28 cellular contexts compared by ENCODE assay signal in genomic region chr14:99916091-99916383, GRCh38.
"Had no signal": no experiment of that assay in that cellular context is flagged by ENCODE, and none has a peak within 500 bp of the region (broad histone marks: within the 10 kb centered on the region; RNA-seq: fewer than 3 reads in every experiment).

No MANE protein-coding gene starts in this region.

- H3K4me3 Mint-ChIP-seq: dendritic cell treated with granulocyte-macrophage colony-stimulating factor and Interleukin-4, amounts not matched to agents 40 ng/mL and 50 ng/mL, for 4 days; effector memory CD8-positive, alpha-beta T cell; endodermal cell; immature natural killer cell; mesothelial cell of epicardium had no signal

- H3K4me1 ChIP-seq: colonic mucosa, esophagus muscularis mucosa, foreskin keratinocyte, gastroesophageal sphincter, heart left ventricle, left lung, lower lobe of right lung had no signal

- H3K4me2 ChIP-seq: hepatocyte had no signal

- H3K9me3 Mint-ChIP-seq: dendritic cell treated with granulocyte-macrophage colony-stimulating factor and Interleukin-4, amounts not matched to agents 40 ng/mL and 50 ng/mL, for 4 days; effector memory CD8-positive, alpha-beta T cell; endodermal cell; immature natural killer cell; mesothelial cell of epicardium; naive B cell had no signal

- H3K27me3 ChIP-seq: colonic mucosa, esophagus muscularis mucosa, foreskin keratinocyte, gastroesophageal sphincter, heart left ventricle, hepatocyte, left lung had no signal

- H2AFZ ChIP-seq: hepatocyte had no signal

- H3K4me3 ChIP-seq: colonic mucosa, esophagus muscularis mucosa, gastroesophageal sphincter, heart left ventricle, hepatocyte, left lung, lower lobe of right lung, mucosa of descending colon had no signal

- DNase-seq: colonic mucosa; cortex of kidney; effector CD8-positive, alpha-beta T cell; effector memory CD8-positive, alpha-beta T cell; endodermal cell; erythroblast; foreskin keratinocyte; heart left ventricle; hypothalamus; immature natural killer cell; islet precursor cell; kidney; kidney glomerular epithelial cell; left colon; left lung; left ventricle myocardium superior; lower lobe of right lung; mesenchymal stem cell; mucosa of descending colon; naive B cell had no signal

- H3K27ac ChIP-seq: colonic mucosa, epithelial cell of prostate, esophagus muscularis mucosa, foreskin keratinocyte, gastroesophageal sphincter, heart left ventricle, hepatocyte, left lung, lower lobe of right lung had no signal

- H3K79me2 ChIP-seq: hepatocyte had no signal

- H3K36me3 Mint-ChIP-seq: immature natural killer cell, naive B cell had no signal

- H3K36me3 ChIP-seq: colonic mucosa had no signal

- FAIRE-seq: endometrium, frontal cortex, kidney had no signal

- H3K27ac Mint-ChIP-seq: dendritic cell treated with granulocyte-macrophage colony-stimulating factor and Interleukin-4, amounts not matched to agents 40 ng/mL and 50 ng/mL, for 4 days; effector memory CD8-positive, alpha-beta T cell; endodermal cell; immature natural killer cell; mesothelial cell of epicardium had no signal

- ATAC-seq: effector memory CD8-positive, alpha-beta T cell; foreskin keratinocyte; gastroesophageal sphincter; heart left ventricle; left colon; left lung; left ventricle myocardium superior; lower lobe of right lung; mucosa of descending colon had no signal

- H3K4me1 Mint-ChIP-seq: immature natural killer cell, mesothelial cell of epicardium, naive B cell had no signal

- H3K9me3 ChIP-seq: colonic mucosa, esophagus muscularis mucosa, gastroesophageal sphincter, heart left ventricle, left lung, lower lobe of right lung, mucosa of descending colon had no signal
